ENCODE assay signal across 9 cellular contexts in the genomic region with DNA sequence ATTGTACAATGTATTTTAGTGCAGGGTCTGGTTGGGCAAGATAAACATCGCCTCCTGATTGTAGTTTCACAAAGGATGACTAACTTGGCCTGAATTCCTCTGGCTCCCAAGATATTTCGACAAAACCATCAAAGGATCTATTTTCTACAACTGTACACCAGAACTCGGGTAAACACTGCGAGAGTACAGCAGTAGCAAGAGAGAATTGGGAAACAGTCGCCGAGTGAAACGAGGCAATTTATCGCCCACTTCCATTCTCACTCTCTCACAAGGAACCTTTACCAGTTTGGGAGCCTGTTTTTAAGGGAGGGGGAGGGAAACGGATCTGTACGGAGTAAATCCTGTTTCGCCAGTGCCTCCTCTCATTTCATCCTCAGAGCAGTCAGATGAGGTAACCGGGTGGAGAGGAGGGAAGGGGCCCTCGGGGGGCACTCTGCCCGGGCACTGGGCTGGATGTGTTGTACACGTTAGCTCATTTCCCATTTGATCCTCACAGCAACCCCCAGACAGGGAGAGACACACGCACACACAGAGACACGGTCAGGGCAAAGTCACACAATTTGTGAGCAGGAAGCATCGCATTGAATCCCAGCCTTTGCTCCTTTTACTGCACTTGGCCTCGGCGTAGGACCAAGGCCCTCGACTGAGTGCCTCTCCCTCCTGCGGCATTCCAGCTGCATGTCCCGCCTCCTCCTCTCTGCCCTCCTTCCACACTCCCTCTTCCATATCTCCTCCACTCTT.
DNase-seq lines count a peak whose midpoint lies in the region; ATAC-seq, FAIRE-seq and TF ChIP-seq lines count a peak whose summit lies in the region.
"Had no signal": no experiment of that assay in that cellular context is flagged by ENCODE, and none has a peak within 500 bp of the region (broad histone marks: within the 10 kb centered on the region; RNA-seq: fewer than 3 reads in every experiment).

No MANE protein-coding gene starts in this region.

- H3K27me3 ChIP-seq in astrocyte (ENCODE audit: insufficient read depth, low read length) (peaks cover 10% of the 10 kb centered on the region), HAP-1 (ENCODE audit: low read depth) (no peaks in the 10 kb centered on the region)

- H3K36me3 ChIP-seq in astrocyte (ENCODE audit: insufficient read depth, low read length): no peaks in the 10 kb centered on the region
- H3K36me3 ChIP-seq in HAP-1 (replicated peaks): no peaks in the 10 kb centered on the region

- H3K4me3 Mint-ChIP-seq in T-helper 2 cell treated with Interferon-gamma antibody and Interleukin-4, amounts not matched to agents 5 μg/mL and 100 μg/mL, for 36 hours: peak overlapping the region; percentile 68
- peak overlapping the region; percentile 28 for H3K4me3 Mint-ChIP-seq in astrocyte (ENCODE audit: unreplicated experiment)

- DNase-seq in T-helper 2 cell treated with Interferon-gamma antibody and Interleukin-4, amounts not matched to agents 5 μg/mL and 100 μg/mL, for 36 hours (ENCODE audit: low spot score): peak; percentile 12
- DNase-seq in T-helper 2 cell: no peak
- DNase-seq in astrocyte (ENCODE audit: low read depth): peak; percentile 98
- peak; percentile 99 for DNase-seq in iris pigment epithelial cell (ENCODE audit: low read depth)
- peak in 1 of 49 donors; percentile 16 for DNase-seq in substantia nigra (lab: John Stamatoyannopoulos, UW)
- no peak for DNase-seq in HAP-1 (ENCODE audit: low spot score in 2 of 2)
- DNase-seq in NCI-H1436 treated with DMSO at 0.1 percent for 48 hours (lab: John Stamatoyannopoulos, UW): no peak

- peak overlapping the region; percentile 75 for H2AFZ ChIP-seq in astrocyte (ENCODE audit: low read depth, low read length)

- H3K9me3 Mint-ChIP-seq in T-helper 2 cell treated with Interferon-gamma antibody and Interleukin-4, amounts not matched to agents 5 μg/mL and 100 μg/mL, for 36 hours: no peaks in the 10 kb centered on the region
- no peaks in the 10 kb centered on the region for H3K9me3 Mint-ChIP-seq in astrocyte (ENCODE audit: unreplicated experiment)

- peaks cover 32% of the 10 kb centered on the region for H3K4me1 ChIP-seq in astrocyte (ENCODE audit: insufficient read depth, low read length)
- no peaks in the 10 kb centered on the region for H3K4me1 ChIP-seq in HAP-1

- ATAC-seq in HG02938 (IDR thresholded peaks at IDR 0.05; ENCODE audit: unreplicated experiment): no peak

- H3K9ac ChIP-seq in astrocyte (ENCODE audit: low read length): peak overlapping the region; percentile 74

- in situ Hi-C loops in HAP-1 (cut with MboI; ENCODE audit: low sequenced_read_pairs): no loop called here

- no peaks in the 10 kb centered on the region for H3K27me3 Mint-ChIP-seq in T-helper 2 cell treated with Interferon-gamma antibody and Interleukin-4, amounts not matched to agents 5 μg/mL and 100 μg/mL, for 36 hours (ENCODE audit: low read depth)
- H3K27me3 Mint-ChIP-seq in astrocyte (ENCODE audit: low read depth, unreplicated experiment): peaks cover 16% of the 10 kb centered on the region

- no peak for TF ChIP-seq CTCF in astrocyte (IDR thresholded peaks at IDR 0.05; ENCODE audit: insufficient read depth, low read depth, low read length)

- peaks cover 35% of the 10 kb centered on the region for H3K4me1 Mint-ChIP-seq in T-helper 2 cell treated with Interferon-gamma antibody and Interleukin-4, amounts not matched to agents 5 μg/mL and 100 μg/mL, for 36 hours (ENCODE audit: low read depth)
- H3K4me1 Mint-ChIP-seq in astrocyte (ENCODE audit: low read depth, unreplicated experiment): peaks cover 44% of the 10 kb centered on the region

- H3K4me3 ChIP-seq in astrocyte (ENCODE audit: insufficient read depth, low read depth, low read length) (peak overlapping the region; percentile 40), HAP-1 (no peak overlapping the region)

- H4K20me1 ChIP-seq in astrocyte (ENCODE audit: insufficient read depth, low read length): no peaks in the 10 kb centered on the region

- FAIRE-seq in astrocyte (lab: Jason Lieb, UNC): peak; percentile 54

- H3K4me2 ChIP-seq in astrocyte (ENCODE audit: low read length): peak overlapping the region; percentile 83

- no peaks in the 10 kb centered on the region for H3K79me2 ChIP-seq in astrocyte (ENCODE audit: insufficient read depth, low read length)

- H3K9me3 ChIP-seq in astrocyte (ENCODE audit: insufficient read depth, low read depth, low read length) (no peaks in the 10 kb centered on the region), HAP-1 (no peaks in the 10 kb centered on the region)

- H3K27ac Mint-ChIP-seq in T-helper 2 cell treated with Interferon-gamma antibody and Interleukin-4, amounts not matched to agents 5 μg/mL and 100 μg/mL, for 36 hours: peak overlapping the region; percentile 94
- peak overlapping the region; percentile 59 for H3K27ac Mint-ChIP-seq in astrocyte (ENCODE audit: unreplicated experiment)

- H3K36me3 Mint-ChIP-seq in T-helper 2 cell treated with Interferon-gamma antibody and Interleukin-4, amounts not matched to agents 5 μg/mL and 100 μg/mL, for 36 hours (ENCODE audit: low read depth): peaks cover 1% of the 10 kb centered on the region
- H3K36me3 Mint-ChIP-seq in astrocyte (ENCODE audit: low read depth, unreplicated experiment): no peaks in the 10 kb centered on the region

- H3K27ac ChIP-seq in astrocyte (ENCODE audit: low read depth, low read length) (peak overlapping the region; percentile 75), substantia nigra (ENCODE audit: low read depth, low read length, poor library complexity, severe bottlenecking) (peak overlapping the region; percentile 1)
- H3K27ac ChIP-seq: C4-2B had no signal

Comparison
In these comparisons a context has a peak if more than half of its experiments do, and no peak if none do; other contexts are left out.
1. DNase-seq: peak in T-helper 2 cell treated with Interferon-gamma antibody and Interleukin-4, amounts not matched to agents 5 μg/mL and 100 μg/mL, for 36 hours (single experiment), astrocyte (single experiment) and iris pigment epithelial cell (single experiment); none in T-helper 2 cell (0 of 5), HAP-1 (0 of 2) and NCI-H1436 treated with DMSO at 0.1 percent for 48 hours (single experiment).